8 cellular contexts compared by ENCODE assay signal in genomic region chr1:43992232-43992995, GRCh38. TPM values are rescaled to one million over a fixed set of nuclear protein-coding genes. Genes with fewer than 3 reads are reported as not detected.
A peak's percentile ranks its signal among the peaks of the same experiment; 100 is the strongest.
DNase-seq lines count a peak whose midpoint lies in the region; ATAC-seq and TF ChIP-seq lines count a peak whose summit lies in the region.

No MANE protein-coding gene starts in this region.

- H3K27me3 ChIP-seq in WERI-Rb-1 (ENCODE audit: insufficient read depth, low read depth, severe bottlenecking) (no peaks in the 10 kb centered on the region), right atrium auricular region (no peaks in the 10 kb centered on the region)

- H3K4me3 Mint-ChIP-seq in stimulated activated memory B cell treated with anti-CD40 and anti-IgM and Interleukin-4, amounts not matched to agents 10 μg/mL and 1 μg/mL and 100 μg/mL, for 72 hours: peak overlapping the region; percentile 97

- H3K27ac Mint-ChIP-seq in stimulated activated memory B cell treated with anti-CD40 and anti-IgM and Interleukin-4, amounts not matched to agents 10 μg/mL and 1 μg/mL and 100 μg/mL, for 72 hours: peak overlapping the region; percentile 73

- peaks cover 0 to 19% of the 10 kb centered on the region in 2 donors for H3K4me1 ChIP-seq in right atrium auricular region

- no peak for TF ChIP-seq POLR2A in GM18505 (IDR thresholded peaks at IDR 0.05; ENCODE audit: borderline replicate concordance, extremely low read depth, insufficient read depth, insufficient read length)

- peak; percentile 51 for DNase-seq in DMS53 (lab: John Stamatoyannopoulos, UW)
- DNase-seq in DMS53 treated with DMSO at 0.1 percent for 48 hours (lab: John Stamatoyannopoulos, UW; ENCODE audit: unreplicated experiment): no peak
- DNase-seq in WERI-Rb-1: no peak
- DNase-seq in right atrium auricular region (ENCODE audit: low spot score): no peak
- DNase-seq in NCI-H2171 (lab: John Stamatoyannopoulos, UW): no peak
- no peak for DNase-seq in HT-29 (ENCODE audit: low spot score)

- H3K4me1 Mint-ChIP-seq in stimulated activated memory B cell treated with anti-CD40 and anti-IgM and Interleukin-4, amounts not matched to agents 10 μg/mL and 1 μg/mL and 100 μg/mL, for 72 hours: peaks cover 41% of the 10 kb centered on the region

- H3K4me3 ChIP-seq in WERI-Rb-1 (ENCODE audit: low read depth, low read length) (peak overlapping the region; percentile 69), right atrium auricular region (peak overlapping the region; percentile 54 to 65)

- no peaks in the 10 kb centered on the region for H3K27me3 Mint-ChIP-seq in stimulated activated memory B cell treated with anti-CD40 and anti-IgM and Interleukin-4, amounts not matched to agents 10 μg/mL and 1 μg/mL and 100 μg/mL, for 72 hours

- H3K27ac ChIP-seq in WERI-Rb-1 (peak overlapping the region; percentile 60), right atrium auricular region (peak overlapping the region in 1 of 2 donors; percentile 50)

- ATAC-seq in stimulated activated memory B cell treated with anti-CD40 and anti-IgM and Interleukin-4, amounts not matched to agents 10 μg/mL and 1 μg/mL and 100 μg/mL, for 72 hours: no peak
- ATAC-seq in GM18505 (IDR thresholded peaks at IDR 0.05; ENCODE audit: unreplicated experiment): no peak

- H3K36me3 ChIP-seq in WERI-Rb-1 (peaks cover 4% of the 10 kb centered on the region; the same call in 1 of the 2 replicates), right atrium auricular region (no peaks in the 10 kb centered on the region)

- H3K9me3 ChIP-seq in WERI-Rb-1 (ENCODE audit: severe bottlenecking) (no peaks in the 10 kb centered on the region), right atrium auricular region (no peaks in the 10 kb centered on the region)

- TF ChIP-seq CTCF in WERI-Rb-1 (IDR thresholded peaks at IDR 0.05; ENCODE audit: low read depth, low read length) (no peak), right atrium auricular region (IDR thresholded peaks at IDR 0.05) (no peak)

- no peaks in the 10 kb centered on the region for H3K36me3 Mint-ChIP-seq in stimulated activated memory B cell treated with anti-CD40 and anti-IgM and Interleukin-4, amounts not matched to agents 10 μg/mL and 1 μg/mL and 100 μg/mL, for 72 hours

- H3K9me3 Mint-ChIP-seq in stimulated activated memory B cell treated with anti-CD40 and anti-IgM and Interleukin-4, amounts not matched to agents 10 μg/mL and 1 μg/mL and 100 μg/mL, for 72 hours: no peaks in the 10 kb centered on the region

RNA-seq across cellular contexts. Expression of gene CCDC24, which starts 1.0 kb away (rescaled TPM):
- 1 to 10 TPM; 1.6 to 2.0 TPM for total RNA-seq in right atrium auricular region
- 8.8 and 9.2 TPM in 2 replicates for total RNA-seq in HT-29 (2014; rRNA removed; shearing (Covaris generic))

RNA-seq across cellular contexts. Expression of gene B4GALT2, which starts 13.4 kb away (rescaled TPM):
- total RNA-seq in right atrium auricular region: 10 to 100 TPM; 33.0 to 48.5 TPM
- total RNA-seq in HT-29 (2014; rRNA removed; shearing (Covaris generic)): 153 and 159 TPM in 2 replicates

RNA-seq across cellular contexts. Expression of gene ATP6V0B, which starts 17.7 kb away (rescaled TPM):
- total RNA-seq in right atrium auricular region: 100 to 1,000 TPM; 108 to 154 TPM
- 254 and 277 TPM in 2 replicates for total RNA-seq in HT-29 (2014; rRNA removed; shearing (Covaris generic))

RNA-seq across cellular contexts. Expression of gene DPH2, which starts 22.6 kb away (rescaled TPM):
- 10 to 100 TPM; 20.5 to 23.0 TPM for total RNA-seq in right atrium auricular region
- total RNA-seq in HT-29 (2014; rRNA removed; shearing (Covaris generic)): 118 and 120 TPM in 2 replicates

RNA-seq across cellular contexts. Expression of gene SLC6A9, which starts 38.8 kb away (rescaled TPM):
- total RNA-seq in right atrium auricular region: 1 to 10 TPM; 1.0 to 1.6 TPM
- total RNA-seq in HT-29 (2014; rRNA removed; shearing (Covaris generic)): 1.0 and 1.9 TPM in 2 replicates
